22 cellular contexts compared by ENCODE assay signal in the genomic region with DNA sequence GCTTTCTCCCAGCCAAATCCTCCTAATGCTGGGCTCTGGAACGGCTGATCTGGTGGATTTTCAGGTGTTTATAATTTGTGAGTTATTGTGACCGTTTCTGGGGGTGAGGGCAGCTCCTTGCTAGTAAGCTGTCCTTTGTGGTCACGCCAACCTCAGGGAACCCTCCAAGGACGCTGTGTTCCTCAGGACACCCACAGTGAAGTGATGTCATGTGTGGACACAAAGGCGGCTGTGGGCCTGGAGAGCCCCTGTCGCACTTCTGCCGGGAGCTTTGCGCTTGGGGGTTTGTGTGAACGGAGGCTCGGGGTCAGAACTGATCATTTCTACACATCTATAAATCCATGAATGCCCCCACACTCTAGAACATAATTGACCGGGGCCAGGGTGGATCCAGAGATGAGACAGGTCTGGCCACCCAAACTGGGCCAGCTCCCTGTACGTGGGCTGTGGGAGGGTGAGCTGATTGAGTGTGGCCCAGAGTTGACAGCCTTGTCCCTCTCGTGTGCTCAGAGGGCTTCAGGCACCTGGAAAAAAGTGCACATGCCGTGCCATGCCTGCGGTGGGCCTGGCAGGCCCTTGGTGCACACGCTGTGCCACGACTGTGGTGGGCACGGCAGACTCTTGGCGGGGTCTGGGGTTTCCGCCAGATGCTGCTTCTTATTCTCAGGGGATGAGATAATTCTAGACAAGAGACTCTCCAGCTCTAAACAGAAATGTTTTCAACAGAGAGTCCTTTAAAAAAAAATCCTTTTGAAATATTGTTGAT.
DNase-seq lines count a peak whose midpoint lies in the region; ATAC-seq and TF ChIP-seq lines count a peak whose summit lies in the region.
"Had no signal": no experiment of that assay in that cellular context is flagged by ENCODE, and none has a peak within 500 bp of the region (broad histone marks: within the 10 kb centered on the region; RNA-seq: fewer than 3 reads in every experiment).

No MANE protein-coding gene starts in this region.

- no peaks in the 10 kb centered on the region for H3K9me3 Mint-ChIP-seq in MCF 10A (ENCODE audit: unreplicated experiment)
- H3K9me3 Mint-ChIP-seq: activated T-helper 1 cell treated with anti-CD3 and anti-CD28 coated beads, Interleukin-12 subunit alpha, Interleukin-12 subunit beta, Interleukin-2, Interleukin-4 antibody, amounts not matched to agents 30 ng/mL and 10 ng/mL and 1 ng/mL, durations not matched to agents 14 hours and 24 hours and 36 hours had no signal

- no peak overlapping the region for H3K9ac ChIP-seq in mammary epithelial cell (ENCODE audit: insufficient read depth, low read length)

- no peak overlapping the region for H3K4me2 ChIP-seq in mammary epithelial cell (ENCODE audit: insufficient read depth, low read depth, low read length)

- WGBS in mammary epithelial cell (ENCODE audit: low coverage, missing lambda C conversion rate): 71% methylated on average over 18 of the region's 20 CpGs
- 89% methylated on average over 3 of the region's 20 CpGs; no CpG with 5 or more reads in 1 of the 2 donors for WGBS in gastroesophageal sphincter (ENCODE audit: low coverage in 1 of 2), 2 donors
- WGBS in urinary bladder: 76% methylated on average over 20 of the region's 20 CpGs

- no peaks in the 10 kb centered on the region for H3K27me3 Mint-ChIP-seq in MCF 10A (ENCODE audit: insufficient read depth, unreplicated experiment)
- H3K27me3 Mint-ChIP-seq: activated CD4-positive, alpha-beta T cell treated with anti-CD3 and anti-CD28 coated beads, Interleukin-2, amount 10 ng/mL, durations not matched to agents 24 days and 14 days; IgD-negative memory B cell had no signal

- intact Hi-C loops in MCF 10A (cut with micrococcal nuclease) (no loop called here), mammary epithelial cell (cut with micrococcal nuclease) (no loop called here), posterior vena cava (cut with DNase I) (no loop called here)

- ATAC-seq in gastroesophageal sphincter (no peak), HG03460 (IDR thresholded peaks at IDR 0.05; ENCODE audit: unreplicated experiment) (no peak), HG02678 (IDR thresholded peaks at IDR 0.05; ENCODE audit: unreplicated experiment) (no peak), HG02798 (IDR thresholded peaks at IDR 0.05; ENCODE audit: poor library complexity, unreplicated experiment) (no peak)
- ATAC-seq: activated CD8-positive, alpha-beta memory T cell treated with anti-CD3 and anti-CD28 coated beads, Interleukin-2, amount 10 ng/mL, durations not matched to agents 7 days and 5 days; activated naive CD4-positive, alpha-beta T cell treated with anti-CD3 and anti-CD28 coated beads, Interleukin-2, amount 50 U/mL, for 72 hours; stimulated activated naive CD8-positive, alpha-beta T cell treated with anti-CD3 and anti-CD28 coated beads, Interleukin-15, Interleukin-2, amounts not matched to agents 100 U/mL and 50 U/mL, for 24 hours had no signal

- TF ChIP-seq EP300 in gastroesophageal sphincter (IDR thresholded peaks at IDR 0.05): no peak

- dilution Hi-C loops in mammary epithelial cell (cut with HindIII; ENCODE audit: low sequenced_read_pairs): no loop called here

- H3K27ac ChIP-seq in mammary epithelial cell (ENCODE audit: insufficient read depth, low read depth, low read length) (no peak overlapping the region), gastroesophageal sphincter (peak overlapping the region; percentile 74 to 85 (median 76)), urinary bladder (ENCODE audit: low read depth) (peak overlapping the region; percentile 77)
- H3K27ac ChIP-seq: 22Rv1, pancreas had no signal

- no peak overlapping the region for H3K4me3 Mint-ChIP-seq in MCF 10A (ENCODE audit: unreplicated experiment)
- H3K4me3 Mint-ChIP-seq: activated CD4-positive, alpha-beta T cell treated with anti-CD3 and anti-CD28 coated beads, Interleukin-2, amount 10 ng/mL, durations not matched to agents 24 days and 14 days; activated CD8-positive, alpha-beta memory T cell treated with anti-CD3 and anti-CD28 coated beads, Interleukin-2, amount 10 ng/mL, durations not matched to agents 7 days and 5 days; activated T-helper 1 cell treated with anti-CD3 and anti-CD28 coated beads, Interleukin-12 subunit alpha, Interleukin-12 subunit beta, Interleukin-2, Interleukin-4 antibody, amounts not matched to agents 30 ng/mL and 10 ng/mL and 1 ng/mL, durations not matched to agents 14 hours and 24 hours and 36 hours; IgD-negative memory B cell had no signal

- H3K27me3 ChIP-seq in mammary epithelial cell (ENCODE audit: insufficient read depth, low read length) (no peaks in the 10 kb centered on the region), gastroesophageal sphincter (no peaks in the 10 kb centered on the region)
- H3K27me3 ChIP-seq: MG63, pancreas had no signal

- H3K79me2 ChIP-seq in mammary epithelial cell (ENCODE audit: insufficient read depth, low read length): no peaks in the 10 kb centered on the region

- H3K4me1 ChIP-seq in mammary epithelial cell (ENCODE audit: insufficient read depth, low read length) (no peaks in the 10 kb centered on the region), gastroesophageal sphincter (peaks cover 0 to 67% (median 16%) of the 10 kb centered on the region in 3 donors), urinary bladder (ENCODE audit: insufficient read depth) (no peaks in the 10 kb centered on the region)

- H3K4me1 Mint-ChIP-seq in MCF 10A (ENCODE audit: insufficient read depth, unreplicated experiment): peaks cover 20% of the 10 kb centered on the region

- DNase-seq in MCF 10A (ENCODE audit: unreplicated experiment) (no peak), mammary epithelial cell (no peak), posterior vena cava (ENCODE audit: low spot score) (peak; percentile 56)
- DNase-seq: activated CD4-positive, alpha-beta T cell treated with anti-CD3 and anti-CD28 coated beads, Interleukin-2, amount 10 ng/mL, durations not matched to agents 24 days and 14 days; activated CD8-positive, alpha-beta memory T cell treated with anti-CD3 and anti-CD28 coated beads, Interleukin-2, amount 10 ng/mL, durations not matched to agents 7 days and 5 days; naive B cell; NCI-H1436; NCI-H524 treated with DMSO at 0.1 percent for 48 hours; stimulated activated CD4-positive, alpha-beta T cell treated with anti-CD3 and anti-CD28 coated beads, Interleukin-2, amount 100 ng/mL, for 24 hours; stimulated activated naive CD8-positive, alpha-beta T cell treated with anti-CD3 and anti-CD28 coated beads, Interleukin-15, Interleukin-2, amounts not matched to agents 100 U/mL and 50 U/mL, for 24 hours had no signal

- CTCF ChIA-PET in MCF 10A (lab: Yijun Ruan, JAX): interaction anchor here (0.8 to 1.2 kb wide), 3 partner anchors 14 to 38 kb away, joined by 3 to 5 read pairs (median 4); no protein-coding TSS in a partner anchor
- CTCF ChIA-PET in mammary epithelial cell (lab: Charles Lee; ENCODE audit: low non-redundant PET): no interaction called here

- no peaks in the 10 kb centered on the region for H3K36me3 Mint-ChIP-seq in MCF 10A (ENCODE audit: insufficient read depth, unreplicated experiment)
- H3K36me3 Mint-ChIP-seq: activated CD8-positive, alpha-beta memory T cell treated with anti-CD3 and anti-CD28 coated beads, Interleukin-2, amount 10 ng/mL, durations not matched to agents 7 days and 5 days; IgD-negative memory B cell; naive B cell had no signal

- no TSS peak for BruUV-seq in MCF 10A (replicated peaks; lab: Mats Ljungman, UMichigan)
- BruUV-seq in mammary epithelial cell (replicated peaks; lab: Mats Ljungman, UMichigan): no TSS peak

- TF ChIP-seq POLR2A in gastroesophageal sphincter (IDR thresholded peaks at IDR 0.05): no peak

- no peaks in the 10 kb centered on the region for H3K36me3 ChIP-seq in mammary epithelial cell (ENCODE audit: insufficient read depth, low read length)
- H3K36me3 ChIP-seq in gastroesophageal sphincter: no peaks in the 10 kb centered on the region
- no peaks in the 10 kb centered on the region for H3K36me3 ChIP-seq in urinary bladder (ENCODE audit: insufficient read depth)
- H3K36me3 ChIP-seq: MG63, pancreas had no signal

- no peaks in the 10 kb centered on the region for H4K20me1 ChIP-seq in mammary epithelial cell (ENCODE audit: insufficient read depth, low read length)

- peak overlapping the region; percentile 87 for H3K27ac Mint-ChIP-seq in MCF 10A (ENCODE audit: low read depth, unreplicated experiment)
- H3K27ac Mint-ChIP-seq: activated CD4-positive, alpha-beta T cell treated with anti-CD3 and anti-CD28 coated beads, Interleukin-2, amount 10 ng/mL, durations not matched to agents 24 days and 14 days; activated CD8-positive, alpha-beta memory T cell treated with anti-CD3 and anti-CD28 coated beads, Interleukin-2, amount 10 ng/mL, durations not matched to agents 7 days and 5 days; activated T-helper 1 cell treated with anti-CD3 and anti-CD28 coated beads, Interleukin-12 subunit alpha, Interleukin-12 subunit beta, Interleukin-2, Interleukin-4 antibody, amounts not matched to agents 30 ng/mL and 10 ng/mL and 1 ng/mL, durations not matched to agents 14 hours and 24 hours and 36 hours; IgD-negative memory B cell had no signal

- POLR2A ChIA-PET in MCF 10A (lab: Yijun Ruan, JAX): interaction anchor here (0.7 to 1.3 kb wide), 3 partner anchors 13 to 202 kb away, joined by 3 to 5 read pairs (median 4); no protein-coding TSS in a partner anchor

- H3K4me3 ChIP-seq in mammary epithelial cell (replicated peaks in 1 of 3; ENCODE audit: insufficient read depth in 1 of 3, low read depth in 2 of 3, low read length in 3 of 3) (no peak overlapping the region), gastroesophageal sphincter (no peak overlapping the region), urinary bladder (ENCODE audit: low read depth, low read length) (no peak overlapping the region)
- H3K4me3 ChIP-seq: MG63, pancreas, skin epidermis had no signal

- H3K9me3 ChIP-seq in mammary epithelial cell (replicated peaks; ENCODE audit: insufficient read depth, low read length) (peaks cover 4% of the 10 kb centered on the region), gastroesophageal sphincter (no peaks in the 10 kb centered on the region)
- H3K9me3 ChIP-seq: MG63, pancreas had no signal

- TF ChIP-seq CTCF in MCF 10A (IDR thresholded peaks at IDR 0.05; ENCODE audit: unreplicated experiment): no peak
- no peak for TF ChIP-seq CTCF in mammary epithelial cell (conservative IDR thresholded peaks at IDR 0.05 in 1 of 2, IDR thresholded peaks at IDR 0.05 in 1 of 2; ENCODE audit: extremely low read depth in 1 of 2, insufficient read depth in 1 of 2, low read depth in 1 of 2, low read length in 2 of 2)
- TF ChIP-seq CTCF in gastroesophageal sphincter (IDR thresholded peaks at IDR 0.05): no peak

- H2AFZ ChIP-seq in mammary epithelial cell (ENCODE audit: low read depth, low read length): no peak overlapping the region

- in situ Hi-C loops in mammary epithelial cell (cut with MboI; ENCODE audit: low sequenced_read_pairs in 2 of 2): no loop called here
